In the genomic region with DNA sequence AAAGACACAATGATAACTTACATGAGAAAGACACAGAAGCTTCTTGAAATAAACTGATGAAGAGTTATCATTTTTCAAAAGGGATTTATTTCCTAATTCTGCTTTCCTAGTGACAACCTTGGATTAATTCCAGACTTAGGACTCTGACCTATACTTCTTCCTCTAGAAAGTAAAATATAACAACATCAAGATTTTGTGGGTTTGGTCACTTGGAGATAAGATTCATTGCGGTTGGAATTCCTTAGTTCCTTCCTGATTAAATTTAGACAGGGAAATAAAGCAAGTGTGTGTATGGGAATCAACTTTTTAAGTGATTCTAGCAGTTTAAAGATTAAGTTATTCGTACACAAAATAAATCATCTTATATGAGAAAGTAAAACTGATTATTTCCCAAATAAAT, we compare ENCODE assay signal across 2 cellular contexts.
TF ChIP-seq lines count a peak whose summit lies in the region.

No MANE protein-coding gene starts in this region.

TF ChIP-seq in SK-N-SH, 30 proteins besides CTCF, POLR2A, EP300 and RAD21 (continued from another document):
- TF ChIP-seq NRF1 (IDR thresholded peaks at IDR 0.05; ENCODE audit: low read depth, low read length) (no peak), TEAD4 (IDR thresholded peaks at IDR 0.05; ENCODE audit: borderline replicate concordance, insufficient read depth) (peak; percentile 23; the same call in 1 of the 2 replicates), TCF12 (IDR thresholded peaks at IDR 0.05) (peak; percentile 62; the same call in 1 of the 2 replicates)
- TF ChIP-seq, protein P1, sequence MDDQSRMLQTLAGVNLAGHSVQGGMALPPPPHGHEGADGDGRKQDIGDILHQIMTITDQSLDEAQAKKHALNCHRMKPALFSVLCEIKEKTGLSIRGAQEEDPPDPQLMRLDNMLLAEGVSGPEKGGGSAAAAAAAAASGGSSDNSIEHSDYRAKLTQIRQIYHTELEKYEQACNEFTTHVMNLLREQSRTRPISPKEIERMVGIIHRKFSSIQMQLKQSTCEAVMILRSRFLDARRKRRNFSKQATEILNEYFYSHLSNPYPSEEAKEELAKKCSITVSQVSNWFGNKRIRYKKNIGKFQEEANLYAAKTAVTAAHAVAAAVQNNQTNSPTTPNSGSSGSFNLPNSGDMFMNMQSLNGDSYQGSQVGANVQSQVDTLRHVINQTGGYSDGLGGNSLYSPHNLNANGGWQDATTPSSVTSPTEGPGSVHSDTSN (IDR thresholded peaks at IDR 0.05), result peak; percentile 34; the same call in 1 of the 2 replicates

TF ChIP-seq in endothelial cell of umbilical vein, 7 proteins besides CTCF, POLR2A, EP300 and RAD21:
- no peak for TF ChIP-seq JUN (IDR thresholded peaks at IDR 0.05; ENCODE audit: borderline replicate concordance, insufficient read depth, insufficient read length, low read depth)
- TF ChIP-seq FOS (IDR thresholded peaks at IDR 0.05; ENCODE audit: borderline replicate concordance, insufficient read depth, low read length), result peak; percentile 16
- TF ChIP-seq GATA2 (IDR thresholded peaks at IDR 0.05; ENCODE audit: insufficient read depth, insufficient read length, low read depth, low read length), result peak; percentile 78
- TF ChIP-seq EZH2 (IDR thresholded peaks at IDR 0.05; ENCODE audit: borderline replicate concordance, low read depth, low read length, severe bottlenecking), result no peak
- no peak for TF ChIP-seq POLR2AphosphoS5 (IDR thresholded peaks at IDR 0.05; ENCODE audit: insufficient read depth, low read depth, low read length)
- TF ChIP-seq, protein P2, sequence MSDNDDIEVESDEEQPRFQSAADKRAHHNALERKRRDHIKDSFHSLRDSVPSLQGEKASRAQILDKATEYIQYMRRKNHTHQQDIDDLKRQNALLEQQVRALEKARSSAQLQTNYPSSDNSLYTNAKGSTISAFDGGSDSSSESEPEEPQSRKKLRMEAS (IDR thresholded peaks at IDR 0.05; ENCODE audit: insufficient read depth, insufficient read length), result no peak
- TF ChIP-seq MYC (IDR thresholded peaks at IDR 0.05; ENCODE audit: low read depth, low read length), result no peak
